In the genomic region with DNA sequence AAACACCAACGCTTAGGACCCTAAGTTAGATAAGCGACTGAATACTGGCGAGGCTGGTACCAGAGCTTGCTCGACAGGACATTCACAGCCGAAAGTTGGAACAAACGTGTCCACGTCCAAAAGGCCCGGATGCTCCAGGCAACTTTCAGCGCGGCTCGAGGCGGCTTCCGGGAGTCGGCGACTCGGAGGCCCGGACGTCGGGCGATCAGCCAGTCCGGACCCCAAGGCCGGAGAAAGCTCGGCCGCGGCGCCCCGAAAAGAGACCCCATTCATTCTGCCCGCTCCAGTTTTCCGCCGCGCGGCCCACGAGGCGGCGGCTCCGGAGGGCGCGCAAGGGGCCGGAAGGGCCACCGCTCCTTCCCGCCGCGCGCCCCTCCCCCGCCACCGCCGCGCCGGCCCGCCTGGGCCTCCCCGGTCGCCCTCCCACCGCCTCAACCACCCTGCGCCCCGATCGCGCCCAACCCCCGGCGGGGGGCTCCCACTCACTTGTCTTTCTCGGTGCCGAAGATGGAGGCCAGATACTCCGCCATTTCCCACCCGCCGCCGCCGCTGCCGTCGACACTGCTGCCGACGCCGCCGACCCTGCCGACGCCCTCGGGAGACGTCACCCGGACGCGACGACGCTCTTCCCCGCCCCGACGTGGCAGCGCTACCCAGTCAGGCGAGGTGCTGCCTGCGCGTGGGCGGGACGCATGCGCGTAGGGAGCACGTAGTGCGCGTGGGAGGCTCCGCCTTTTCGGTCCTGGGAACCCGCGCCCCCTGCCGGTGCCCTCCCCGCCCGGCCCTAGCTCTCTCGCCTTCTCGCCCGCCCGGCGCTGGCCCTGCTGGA, we compare ENCODE assay signal across 7 cellular contexts. TPM values are rescaled to one million over a fixed set of nuclear protein-coding genes. Genes with fewer than 3 reads are reported as not detected.
DNase-seq lines count a peak whose midpoint lies in the region; ATAC-seq and TF ChIP-seq lines count a peak whose summit lies in the region.
"Not testable (repeated sequence)": the region's sequence is repeated elsewhere in the genome, so short reads cannot be mapped to it uniquely, and the experiment has no call there.

A gene with protein sequence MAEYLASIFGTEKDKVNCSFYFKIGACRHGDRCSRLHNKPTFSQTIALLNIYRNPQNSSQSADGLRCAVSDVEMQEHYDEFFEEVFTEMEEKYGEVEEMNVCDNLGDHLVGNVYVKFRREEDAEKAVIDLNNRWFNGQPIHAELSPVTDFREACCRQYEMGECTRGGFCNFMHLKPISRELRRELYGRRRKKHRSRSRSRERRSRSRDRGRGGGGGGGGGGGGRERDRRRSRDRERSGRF (minus strand): TSS at position 606 of the 829 bp plus-strand sequence. CDS start 76 bp downstream, at position 530.

- H3K27ac ChIP-seq in right lobe of liver = peak within 1 kb of the TSS in 2 of 3 donors; percentile 71 to 76
- H3K27ac ChIP-seq in skin epidermis = peak within 1 kb of the TSS in 14 of 21 experiments; percentile 62 to 94 (median 81)

- ATAC-seq in GM19025 (IDR thresholded peaks at IDR 0.05; ENCODE audit: low read depth, unreplicated experiment) (peak; percentile 70), HG02885 (IDR thresholded peaks at IDR 0.05; ENCODE audit: poor library complexity, unreplicated experiment) (peak; percentile 75), right lobe of liver (peak; percentile 95 to 98 (median 98))
- peak; percentile 92 to 93 for ATAC-seq in activated T-cell treated with anti-CD3 and anti-CD28 coated beads, Interleukin-2, amount 50 U/mL, for 72 hours (replicated peaks in 1 of 2)

- TF ChIP-seq POLR2A in right lobe of liver (IDR thresholded peaks at IDR 0.05) = not testable (repeated sequence)

- H3K4me1 Mint-ChIP-seq in activated T-cell treated with anti-CD3 and anti-CD28 coated beads, Interleukin-2, amount 50 U/mL, for 72 hours (ENCODE audit: low read depth); endothelial cell (ENCODE audit: unreplicated experiment): not testable (repeated sequence)

- not testable (repeated sequence) for H3K27ac Mint-ChIP-seq in activated T-cell treated with anti-CD3 and anti-CD28 coated beads, Interleukin-2, amount 50 U/mL, for 72 hours; endothelial cell (ENCODE audit: unreplicated experiment)

- H3K27me3 Mint-ChIP-seq in activated T-cell treated with anti-CD3 and anti-CD28 coated beads, Interleukin-2, amount 50 U/mL, for 72 hours (ENCODE audit: low read depth); endothelial cell (ENCODE audit: unreplicated experiment): not testable (repeated sequence)

- DNase-seq in NCI-H460 (ENCODE audit: extremely low read depth, low read depth) = not testable (repeated sequence)
- peak; percentile 69 to 82 for DNase-seq in activated T-cell treated with anti-CD3 and anti-CD28 coated beads, Interleukin-2, amount 50 U/mL, for 72 hours
- DNase-seq in endothelial cell (ENCODE audit: low spot score) = peak; percentile 46
- DNase-seq in right lobe of liver = peak; percentile 80 to 83 (median 81)

- peak within 1 kb of the TSS; percentile 48 to 71 (median 65) for H3K4me3 ChIP-seq in right lobe of liver
- H3K4me3 ChIP-seq in skin epidermis = peak within 1 kb of the TSS in 6 of 7 experiments; percentile 39 to 56 (median 47)

- H3K36me3 ChIP-seq in right lobe of liver = not testable (repeated sequence)

- H3K36me3 Mint-ChIP-seq in activated T-cell treated with anti-CD3 and anti-CD28 coated beads, Interleukin-2, amount 50 U/mL, for 72 hours (ENCODE audit: insufficient read depth in 2 of 2); endothelial cell (ENCODE audit: low read depth, unreplicated experiment): not testable (repeated sequence)

- not testable (repeated sequence) for H3K4me1 ChIP-seq in right lobe of liver

- not testable (repeated sequence) for TF ChIP-seq CTCF in endothelial cell (IDR thresholded peaks at IDR 0.05; ENCODE audit: unreplicated experiment); right lobe of liver (IDR thresholded peaks at IDR 0.05)

- peak within 1 kb of the TSS; percentile 46 for H3K4me3 Mint-ChIP-seq in activated T-cell treated with anti-CD3 and anti-CD28 coated beads, Interleukin-2, amount 50 U/mL, for 72 hours
- H3K4me3 Mint-ChIP-seq in endothelial cell (ENCODE audit: unreplicated experiment) = not testable (repeated sequence)

- WGBS in right lobe of liver (ENCODE audit: insufficient coverage, low coverage, low lambda C conversion rate, missing lambda C conversion rate) = no CpG with 5 or more reads among the region's 107 CpGs

- not testable (repeated sequence) for H3K9me3 ChIP-seq in right lobe of liver

- not testable (repeated sequence) for H3K27me3 ChIP-seq in right lobe of liver

- intact Hi-C loops in right lobe of liver (cut with DNase I) = not testable (repeated sequence)

- H3K9me3 Mint-ChIP-seq in activated T-cell treated with anti-CD3 and anti-CD28 coated beads, Interleukin-2, amount 50 U/mL, for 72 hours; endothelial cell (ENCODE audit: unreplicated experiment): not testable (repeated sequence)

RNA-seq across cellular contexts. Expression of the gene that starts here (rescaled TPM):
- 23.2 and 26.8 TPM in 2 replicates for total RNA-seq in NCI-H460 (2014; rRNA removed; shearing (Covaris generic))
- 27.4 and 38.6 TPM in 2 replicates for polyA plus RNA-seq in NCI-H460 (2014; cell fraction: nucleus; rRNA removed)
- total RNA-seq in activated T-cell treated with anti-CD3 and anti-CD28 coated beads, Interleukin-2, amount 50 U/mL, for 72 hours = 10 to 100 TPM; 36.7 to 73.4 TPM
- 28.6 TPM for total RNA-seq in endothelial cell (ENCODE audit: unreplicated experiment)
- 10 to 100 TPM in 4 of 6 experiments, 1 to 10 TPM in 2; 9.6 to 18.6 (median 14.0) TPM for total RNA-seq in right lobe of liver
